Comparison of ENCODE assay signal across 12 cellular contexts in genomic region chr17:3660311-3660891, GRCh38. TPM values are rescaled to one million over a fixed set of nuclear protein-coding genes. Genes with fewer than 3 reads are reported as not detected.
DNase-seq lines count a peak whose midpoint lies in the region; ATAC-seq and TF ChIP-seq lines count a peak whose summit lies in the region.
"Had no signal": no experiment of that assay in that cellular context is flagged by ENCODE, and none has a peak within 500 bp of the region (broad histone marks: within the 10 kb centered on the region; RNA-seq: fewer than 3 reads in every experiment).

No MANE protein-coding gene starts in this region.

- no peak for TF ChIP-seq CTCF in SK-N-SH (IDR thresholded peaks at IDR 0.05)
- TF ChIP-seq CTCF in gastroesophageal sphincter (IDR thresholded peaks at IDR 0.05): no peak
- no peak for TF ChIP-seq CTCF in tibial nerve (IDR thresholded peaks at IDR 0.05)

- ATAC-seq in gastroesophageal sphincter (no peak), GM21619 (IDR thresholded peaks at IDR 0.05; ENCODE audit: unreplicated experiment) (no peak), GM19397 (IDR thresholded peaks at IDR 0.05; ENCODE audit: unreplicated experiment) (no peak)

- no peak for TF ChIP-seq RAD21 in SK-N-SH (IDR thresholded peaks at IDR 0.05; ENCODE audit: low read length)

- H3K9me2 ChIP-seq in SK-N-SH: no peaks in the 10 kb centered on the region

- no peak for TF ChIP-seq EP300 in SK-N-SH (IDR thresholded peaks at IDR 0.05; ENCODE audit: borderline replicate concordance in 1 of 2, low read depth in 1 of 2, low read length in 1 of 2)
- TF ChIP-seq EP300 in gastroesophageal sphincter (IDR thresholded peaks at IDR 0.05): no peak
- TF ChIP-seq EP300 in tibial nerve (IDR thresholded peaks at IDR 0.05): no peak

- CTCF ChIA-PET in SK-N-SH (lab: Yijun Ruan, JAX): interaction anchor here (1.1 kb wide), 1 partner anchor 612 kb away, joined by 3 read pairs; no protein-coding TSS in a partner anchor

- 0 out of 2 replicates have a peak overlapping the region, but pooled peaks have one; percentile 37 for H3K4me2 ChIP-seq in SK-N-SH

- no peaks in the 10 kb centered on the region for H3K9me3 ChIP-seq in SK-N-SH
- no peaks in the 10 kb centered on the region for H3K9me3 ChIP-seq in gastroesophageal sphincter
- H3K9me3 ChIP-seq in tibial nerve: no peaks in the 10 kb centered on the region

- no peaks in the 10 kb centered on the region for H3K27me3 ChIP-seq in SK-N-SH (ENCODE audit: insufficient read depth)
- H3K27me3 ChIP-seq in gastroesophageal sphincter: no peaks in the 10 kb centered on the region
- no peaks in the 10 kb centered on the region for H3K27me3 ChIP-seq in tibial nerve

- H3K27ac ChIP-seq in SK-N-SH (ENCODE audit: low read depth in 2 of 2, low read length in 1 of 2) (peak overlapping the region in 1 of 2 experiments; percentile 59; a peak in 1 of 4 replicates), gastroesophageal sphincter (peak overlapping the region; percentile 9 to 89 (median 76)), tibial nerve (peak overlapping the region; percentile 54 to 99 (median 82))

- peaks cover 11% of the 10 kb centered on the region for H3K79me2 ChIP-seq in SK-N-SH (ENCODE audit: insufficient read depth)

- 89% methylated on average over 18 of the region's 23 CpGs for WGBS in SK-N-SH (ENCODE audit: low lambda C conversion rate)
- 80% methylated on average over 3 of the region's 23 CpGs; no CpG with 5 or more reads in 1 of the 2 donors for WGBS in gastroesophageal sphincter (ENCODE audit: low coverage in 1 of 2), 2 donors
- 44 to 56% methylated on average over 14 to 20 of the region's 23 CpGs for WGBS in tibial nerve, 2 donors

- POLR2A ChIA-PET in SK-N-SH (lab: Yijun Ruan, JAX): no interaction called here

- TF ChIP-seq POLR2A in gastroesophageal sphincter (IDR thresholded peaks at IDR 0.05) (no peak), tibial nerve (IDR thresholded peaks at IDR 0.05) (no peak)

- H4K20me1 ChIP-seq in SK-N-SH (ENCODE audit: insufficient read depth): peaks cover 22% of the 10 kb centered on the region

- H2AFZ ChIP-seq in SK-N-SH (ENCODE audit: low read depth): no peak overlapping the region

- H3K4me3 ChIP-seq in SK-N-SH (ENCODE audit: low read depth in 2 of 2, low read length in 1 of 2) (no peak overlapping the region), gastroesophageal sphincter (no peak overlapping the region), tibial nerve (no peak overlapping the region)

- peaks cover 21% of the 10 kb centered on the region for H3F3A ChIP-seq in SK-N-SH (replicated peaks; ENCODE audit: insufficient read depth)

- H3K36me3 ChIP-seq in SK-N-SH (replicated peaks in 1 of 2; ENCODE audit: control insufficient read depth in 1 of 2, insufficient read depth in 2 of 2, low read length in 1 of 2): peaks cover 12 to 29% of the 10 kb centered on the region in 2 experiments
- peaks cover 0 to 60% of the 10 kb centered on the region in 2 donors for H3K36me3 ChIP-seq in gastroesophageal sphincter
- peaks cover 0 to 54% (median 0%) of the 10 kb centered on the region in 3 donors for H3K36me3 ChIP-seq in tibial nerve

- H3K4me1 ChIP-seq in SK-N-SH (ENCODE audit: control insufficient read depth in 1 of 2, insufficient read depth in 2 of 2, low read depth in 1 of 2, low read length in 1 of 2) (peaks cover 0 to 13% of the 10 kb centered on the region in 2 experiments; a peak in 3 of 4 replicates), gastroesophageal sphincter (peaks cover 0 to 41% (median 19%) of the 10 kb centered on the region in 3 donors), tibial nerve (peaks cover 4 to 81% (median 26%) of the 10 kb centered on the region in 4 donors)

- no peak overlapping the region for H3K9ac ChIP-seq in SK-N-SH

- DNase-seq in SK-N-SH: no peak
- peak; percentile 55 for DNase-seq in midbrain (lab: John Stamatoyannopoulos, UW)
- DNase-seq in tibial nerve (ENCODE audit: low spot score in 2 of 2): no peak
- no peak for DNase-seq in activated effector memory CD4-positive, alpha-beta T cell treated with anti-CD3 and anti-CD28 coated beads, Interleukin-2, amount 50 U/mL, for 16 hours
- DNase-seq in COLO668 (lab: John Stamatoyannopoulos, UW; ENCODE audit: unreplicated experiment): no peak
- DNase-seq: activated CD4-positive, alpha-beta T cell treated with anti-CD3 and anti-CD28 coated beads, Interleukin-2, amount 50 U/mL, for 4 hours; CD8-positive, alpha-beta memory T cell; NCI-H1105; stimulated activated CD8-positive, alpha-beta memory T cell treated with anti-CD3 and anti-CD28 coated beads, Interleukin-4, amount 100 ng/mL, for 48 hours had no signal

TF ChIP-seq in SK-N-SH, 30 proteins besides CTCF, POLR2A, EP300 and RAD21:
- TF ChIP-seq USF2 (IDR thresholded peaks at IDR 0.05; ENCODE audit: borderline replicate concordance, low read depth, low read length) (no peak), EZH2phosphoT487 (IDR thresholded peaks at IDR 0.05; ENCODE audit: borderline replicate concordance, low read depth) (no peak), REST (IDR thresholded peaks at IDR 0.05; ENCODE audit: low read depth, low read length) (no peak), CHD2 (IDR thresholded peaks at IDR 0.05; ENCODE audit: low read length, partially characterized antibody) (no peak), SIN3A (IDR thresholded peaks at IDR 0.05; ENCODE audit: borderline replicate concordance, low read depth, low read length) (no peak), TAF1 (IDR thresholded peaks at IDR 0.05; ENCODE audit: borderline replicate concordance, low read depth, low read length) (no peak), GABPA (IDR thresholded peaks at IDR 0.05; ENCODE audit: low read depth) (no peak), GATA2 (CRISPR knock-in tag; IDR thresholded peaks at IDR 0.05) (no peak), TCF12 (IDR thresholded peaks at IDR 0.05) (no peak), NRF1 (IDR thresholded peaks at IDR 0.05; ENCODE audit: low read depth, low read length) (no peak), JUND (IDR thresholded peaks at IDR 0.05) (no peak), FOXJ3 (CRISPR knock-in tag; IDR thresholded peaks at IDR 0.05) (no peak), MEF2A (IDR thresholded peaks at IDR 0.05; ENCODE audit: borderline replicate concordance, low read depth) (no peak)
TF ChIP-seq in SK-N-SH: peak in this region for 0.

RNA-seq across cellular contexts. Expression of gene TAX1BP3, which starts 8.0 kb away (rescaled TPM):
- 165 and 192 TPM in 2 replicates for polyA plus RNA-seq in SK-N-SH (2012; rRNA removed)
- 129 and 173 TPM in 2 replicates for polyA plus RNA-seq in SK-N-SH (2012; cell fraction: cytosol; rRNA removed)
- 92.2 and 93.2 TPM in 2 replicates for polyA plus RNA-seq in SK-N-SH (2012; cell fraction: nucleus; rRNA removed)
- total RNA-seq in gastroesophageal sphincter (100 to 1,000 TPM in 2 of 4 donors, 10 to 100 TPM in 2; 98.5 to 172 (median 109) TPM), tibial nerve (100 to 1,000 TPM; 183 to 303 (median 249) TPM)

RNA-seq across cellular contexts. Expression of gene EMC6, which starts 8.2 kb away (rescaled TPM):
- polyA plus RNA-seq in SK-N-SH (2012; rRNA removed): 56.6 and 64.4 TPM in 2 replicates
- 37.8 and 55.1 TPM in 2 replicates for polyA plus RNA-seq in SK-N-SH (2012; cell fraction: cytosol; rRNA removed)
- 20.0 and 20.1 TPM in 2 replicates for polyA plus RNA-seq in SK-N-SH (2012; cell fraction: nucleus; rRNA removed)
- total RNA-seq in gastroesophageal sphincter (10 to 100 TPM in 3 of 4 donors, 1 to 10 TPM in 1; 8.5 to 25.3 (median 13.8) TPM), tibial nerve (10 to 100 TPM; 12.6 to 23.4 (median 18.9) TPM)

RNA-seq across cellular contexts. Expression of gene CTNS, which starts 23.8 kb away (rescaled TPM):
- polyA plus RNA-seq in SK-N-SH (2012; rRNA removed): 6.7 and 8.2 TPM in 2 replicates
- 5.1 and 5.8 TPM in 2 replicates for polyA plus RNA-seq in SK-N-SH (2012; cell fraction: cytosol; rRNA removed)
- polyA plus RNA-seq in SK-N-SH (2012; cell fraction: nucleus; rRNA removed): 14.5 and 17.2 TPM in 2 replicates
- total RNA-seq in gastroesophageal sphincter (10 to 100 TPM; 14.8 to 20.5 (median 17.8) TPM), tibial nerve (10 to 100 TPM; 42.9 to 62.1 (median 50.6) TPM)

RNA-seq across cellular contexts. Expression of gene SHPK, which starts 24.4 kb away (rescaled TPM):
- 9.0 and 9.7 TPM in 2 replicates for polyA plus RNA-seq in SK-N-SH (2012; rRNA removed)
- 4.5 and 6.7 TPM in 2 replicates for polyA plus RNA-seq in SK-N-SH (2012; cell fraction: cytosol; rRNA removed)
- 12.3 and 16.1 TPM in 2 replicates for polyA plus RNA-seq in SK-N-SH (2012; cell fraction: nucleus; rRNA removed)
- total RNA-seq in gastroesophageal sphincter (10 to 100 TPM in 2 of 4 donors, 1 to 10 TPM in 2; 5.9 to 11.1 (median 9.8) TPM), tibial nerve (10 to 100 TPM; 17.5 to 29.6 (median 22.5) TPM)

RNA-seq across cellular contexts. Expression of gene P2RX5, which starts 35.6 kb away (rescaled TPM):
- 0.71 and 0.97 TPM in 2 replicates for polyA plus RNA-seq in SK-N-SH (2012; rRNA removed)
- 0.62 and 0.94 TPM in 2 replicates for polyA plus RNA-seq in SK-N-SH (2012; cell fraction: cytosol; rRNA removed)
- 2.0 and 2.2 TPM in 2 replicates for polyA plus RNA-seq in SK-N-SH (2012; cell fraction: nucleus; rRNA removed)
- 1 to 10 TPM in 1 of 4 donors, under 1 TPM in 1, not detected in 2; 0.96 to 2.0 TPM for total RNA-seq in gastroesophageal sphincter
- total RNA-seq in tibial nerve: under 1 TPM in 1 of 4 donors, not detected in 3; 0.42 TPM
